Comparison of ENCODE assay signal across 7 cellular contexts in the genomic region with DNA sequence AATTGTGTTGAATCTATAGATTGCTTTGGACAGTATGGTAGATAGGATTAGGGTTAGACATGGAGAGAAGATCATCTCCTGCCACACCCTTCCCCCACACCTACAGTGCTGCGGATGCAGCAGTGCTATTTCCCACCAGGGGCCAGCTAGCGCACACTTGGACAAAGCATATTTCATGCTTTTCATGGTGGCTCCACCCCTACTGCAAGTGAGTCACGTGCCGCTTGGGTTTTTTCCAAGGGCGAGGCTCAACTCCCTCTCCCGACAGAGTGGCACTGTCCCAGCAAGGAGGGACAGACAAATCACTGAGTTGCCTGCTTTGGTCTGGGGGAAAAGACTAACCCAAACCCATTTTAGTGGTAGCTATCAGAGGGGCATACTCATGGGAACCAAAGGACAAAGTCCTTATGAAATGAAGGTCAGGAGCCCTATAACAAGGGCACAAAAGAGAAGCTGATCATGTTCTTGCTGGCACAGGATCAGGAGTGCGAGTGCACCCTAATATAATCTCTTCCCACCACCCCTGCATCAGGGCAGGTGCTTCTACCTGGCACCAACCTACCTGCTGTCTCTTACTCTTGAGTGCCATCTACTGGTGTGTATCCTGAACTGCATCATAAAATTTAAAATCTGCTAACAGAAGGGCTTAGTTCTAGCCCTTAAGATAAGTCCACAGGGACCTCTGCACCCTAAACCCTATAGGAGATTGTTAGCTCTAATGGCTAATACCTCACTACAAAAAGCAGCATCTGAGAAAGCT. TPM values are rescaled to one million over a fixed set of nuclear protein-coding genes. Genes with fewer than 3 reads are reported as not detected.
DNase-seq lines count a peak whose midpoint lies in the region; ATAC-seq, FAIRE-seq and TF ChIP-seq lines count a peak whose summit lies in the region.

No MANE protein-coding gene starts in this region.

- DNase-seq in D721Med (ENCODE audit: insufficient read length, low spot score) = peak; percentile 26
- peak; percentile 23 for DNase-seq in GM19240 (ENCODE audit: insufficient read length, low spot score)
- peak; percentile 23 to 40 for DNase-seq in NOMO-1 (lab: John Stamatoyannopoulos, UW; ENCODE audit: unreplicated experiment in 2 of 2)
- peak; percentile 14 to 56 for DNase-seq in cardiac fibroblast (ENCODE audit: low read depth in 2 of 2)
- peak in 7 of 9 donors; percentile 16 to 63 (median 59) for DNase-seq in naive thymus-derived CD4-positive, alpha-beta T cell
- DNase-seq in NK-92 treated with Interleukin-12 subunit alpha and Interleukin-12 subunit beta, amount 100 ng/mL, for 24 hours (lab: John Stamatoyannopoulos, UW) = no peak
- no peak for DNase-seq in posterior vena cava (ENCODE audit: low spot score)

- CTCF ChIA-PET in naive thymus-derived CD4-positive, alpha-beta T cell (lab: Charles Lee) = interaction anchor here (0.7 to 1.8 kb wide), 5 partner anchors 18 to 1746 kb away, joined by 3 to 8 read pairs (median 3); partner anchors contain the start of gene ATP7A

- H3K27me3 Mint-ChIP-seq in naive thymus-derived CD4-positive, alpha-beta T cell = no peaks in the 10 kb centered on the region

- H3K27ac Mint-ChIP-seq in naive thymus-derived CD4-positive, alpha-beta T cell = peak overlapping the region in 4 of 9 donors; percentile 5 to 42 (median 28)

- peak; percentile 86 for FAIRE-seq in D721Med (lab: Jason Lieb, UNC)

- H3K9me3 Mint-ChIP-seq in naive thymus-derived CD4-positive, alpha-beta T cell = no peaks in the 10 kb centered on the region

- ATAC-seq in naive thymus-derived CD4-positive, alpha-beta T cell = peak; percentile 87

- H3K4me1 ChIP-seq in naive thymus-derived CD4-positive, alpha-beta T cell (ENCODE audit: control insufficient read depth in 2 of 2, insufficient read depth in 2 of 2, low read length in 2 of 2) = no peaks in the 10 kb centered on the region

- no peaks in the 10 kb centered on the region for H3K36me3 ChIP-seq in naive thymus-derived CD4-positive, alpha-beta T cell (ENCODE audit: control insufficient read depth in 2 of 3, insufficient read depth in 3 of 3, low read length in 3 of 3)

- no peak overlapping the region for H3K4me3 Mint-ChIP-seq in naive thymus-derived CD4-positive, alpha-beta T cell

- no peaks in the 10 kb centered on the region for H3K27me3 ChIP-seq in naive thymus-derived CD4-positive, alpha-beta T cell (ENCODE audit: control insufficient read depth in 2 of 2, insufficient read depth in 2 of 2, low read length in 2 of 2)

- peak; percentile 46 for TF ChIP-seq CTCF in D721Med (IDR thresholded peaks at IDR 0.05; ENCODE audit: insufficient read depth, missing control alignments)
- peak; percentile 60 for TF ChIP-seq CTCF in cardiac fibroblast (IDR thresholded peaks at IDR 0.05; ENCODE audit: low read depth, low read length)

- H3K4me3 ChIP-seq in cardiac fibroblast (replicated peaks in 1 of 2; ENCODE audit: low read depth in 2 of 2, low read length in 2 of 2) = no peak overlapping the region
- no peak overlapping the region for H3K4me3 ChIP-seq in naive thymus-derived CD4-positive, alpha-beta T cell (ENCODE audit: low read length)

- peaks cover 0 to 5% (median 0%) of the 10 kb centered on the region in 5 donors for H3K36me3 Mint-ChIP-seq in naive thymus-derived CD4-positive, alpha-beta T cell

- no peaks in the 10 kb centered on the region for H3K9me3 ChIP-seq in naive thymus-derived CD4-positive, alpha-beta T cell (ENCODE audit: control insufficient read depth in 2 of 3, low read length in 3 of 3)

- no peak overlapping the region for H3K27ac ChIP-seq in naive thymus-derived CD4-positive, alpha-beta T cell (ENCODE audit: low read depth, low read length)

- POLR2A ChIA-PET in naive thymus-derived CD4-positive, alpha-beta T cell (lab: Charles Lee) = no interaction called here

- intact Hi-C loops in naive thymus-derived CD4-positive, alpha-beta T cell (cut with micrococcal nuclease) = loop anchor here (1.0 to 10.0 kb wide), 5 partner anchors 78 to 1745 kb away; partner anchors contain the start of genes ATP7A (in 2 of the 2), COX7B (in 1 of the 2), FGF16 (in 1 of the 2) and MAGT1 (in 1 of the 2)
- intact Hi-C loops in posterior vena cava (cut with DNase I) = no loop called here

- peaks cover 0 to 6% (median 5%) of the 10 kb centered on the region in 7 donors for H3K4me1 Mint-ChIP-seq in naive thymus-derived CD4-positive, alpha-beta T cell

RNA-seq across cellular contexts. Expression of gene PGAM4, which starts 55.1 kb away (rescaled TPM):
- total RNA-seq in naive thymus-derived CD4-positive, alpha-beta T cell = under 1 TPM in 1 of 5 experiments, not detected in 4; 0.85 TPM
- not detected for polyA plus RNA-seq in naive thymus-derived CD4-positive, alpha-beta T cell
- not detected for total RNA-seq in posterior vena cava

Comparison
In these comparisons a context has a peak if more than half of its experiments do, and no peak if none do; other contexts are left out.
1. DNase-seq: peak in D721Med (single experiment), GM19240 (single experiment), NOMO-1 (2 of 2), cardiac fibroblast (2 of 2) and naive thymus-derived CD4-positive, alpha-beta T cell (7 of 9); none in NK-92 treated with Interleukin-12 subunit alpha and Interleukin-12 subunit beta, amount 100 ng/mL, for 24 hours (single experiment) and posterior vena cava (single experiment).
2. intact Hi-C loops: an anchor here in naive thymus-derived CD4-positive, alpha-beta T cell (1.0 to 10.0 kb wide); none called in posterior vena cava.